In genomic region chr16:88924834-88925539, GRCh38 we compare ENCODE assay signal across 8 cellular contexts. TPM values are rescaled to one million over a fixed set of nuclear protein-coding genes. Genes with fewer than 3 reads are reported as not detected.
DNase-seq lines count a peak whose midpoint lies in the region; ATAC-seq, FAIRE-seq and TF ChIP-seq lines count a peak whose summit lies in the region.

No MANE protein-coding gene starts in this region.

- TF ChIP-seq CTCF in astrocyte of the spinal cord (IDR thresholded peaks at IDR 0.05; ENCODE audit: low read depth, low read length) (peak; percentile 55), HepG2 (CRISPR knock-in tag; IDR thresholded peaks at IDR 0.05) (peak; percentile 76)

- intact Hi-C loops in HepG2 (cut with micrococcal nuclease; ENCODE audit: unreplicated experiment), result loop anchor here (5.0 kb wide), 1 partner anchor 242 kb away; no protein-coding TSS in a partner anchor

- TF ChIP-seq POLR2A in HepG2 (IDR thresholded peaks at IDR 0.05; ENCODE audit: insufficient read depth in 1 of 2, low read depth in 2 of 2, low read length in 2 of 2), result no peak

- peak; percentile 57 to 60 for ATAC-seq in CD4-positive, CD25-positive, alpha-beta regulatory T cell (ENCODE audit: low read depth in 2 of 2)
- peak; percentile 54 for ATAC-seq in GM21529 (IDR thresholded peaks at IDR 0.05; ENCODE audit: unreplicated experiment)
- peak; percentile 81 for ATAC-seq in HepG2
- ATAC-seq in HG03460 (IDR thresholded peaks at IDR 0.05; ENCODE audit: unreplicated experiment), result no peak

- POLR2A ChIA-PET in HepG2 (lab: Yijun Ruan, JAX), result no interaction called here

- no peaks in the 10 kb centered on the region for H3K9me3 ChIP-seq in CD4-positive, CD25-positive, alpha-beta regulatory T cell (ENCODE audit: control insufficient read depth in 2 of 2, low read length in 2 of 2)
- H3K9me3 ChIP-seq in HepG2 (ENCODE audit: low read length), result no peaks in the 10 kb centered on the region

- H4K20me1 ChIP-seq in HepG2 (ENCODE audit: insufficient read depth, low read length), result peaks cover 10% of the 10 kb centered on the region; the same call in 1 of the 2 replicates

- TF ChIP-seq EP300 in HepG2 (IDR thresholded peaks at IDR 0.05; ENCODE audit: low read depth in 2 of 2, low read length in 2 of 2) (no peak), HepG2 (CRISPR knock-in tag; IDR thresholded peaks at IDR 0.05; ENCODE audit: borderline replicate concordance) (no peak)

- peak; percentile 74 for TF ChIP-seq RAD21 in HepG2 (CRISPR knock-in tag; IDR thresholded peaks at IDR 0.05)

- no peak overlapping the region for H3K4me3 ChIP-seq in CD4-positive, CD25-positive, alpha-beta regulatory T cell (ENCODE audit: low read depth, low read length)
- H3K4me3 ChIP-seq in astrocyte of the spinal cord (ENCODE audit: low read depth, low read length), result no peak overlapping the region
- H3K4me3 ChIP-seq in HepG2 (replicated peaks in 1 of 3; ENCODE audit: insufficient read depth in 1 of 3, low read depth in 2 of 3, low read length in 3 of 3), result peak overlapping the region in 1 of 3 experiments; percentile 35; a peak in 1 of 6 replicates

- no peak for DNase-seq in CD4-positive, CD25-positive, alpha-beta regulatory T cell
- peak; percentile 75 for DNase-seq in NCI-H2196 (lab: John Stamatoyannopoulos, UW; ENCODE audit: unreplicated experiment)
- peak; percentile 82 for DNase-seq in astrocyte of the spinal cord (ENCODE audit: low read depth, low spot score)
- peak; percentile 70 for DNase-seq in HepG2 (ENCODE audit: low spot score)
- no peak for DNase-seq in NCI-H748 (lab: John Stamatoyannopoulos, UW; ENCODE audit: unreplicated experiment)
- no peak for DNase-seq in activated CD8-positive, alpha-beta memory T cell treated with anti-CD3 and anti-CD28 coated beads, Interleukin-2, amount 50 U/mL, for 48 hours

- H3K4me3 Mint-ChIP-seq in CD4-positive, CD25-positive, alpha-beta regulatory T cell, result no peak overlapping the region

- CTCF ChIA-PET in HepG2 (lab: Yijun Ruan, JAX; ENCODE audit: low intra/inter-chr PET ratio, low total read pairs), result interaction anchor here (1.6 kb wide), 1 partner anchor 242 kb away, joined by 7 read pairs; no protein-coding TSS in a partner anchor

- no peak overlapping the region for H3K27ac Mint-ChIP-seq in CD4-positive, CD25-positive, alpha-beta regulatory T cell

- no peak overlapping the region for H2AFZ ChIP-seq in HepG2 (ENCODE audit: low read length)

- no peaks in the 10 kb centered on the region for H3K27me3 ChIP-seq in CD4-positive, CD25-positive, alpha-beta regulatory T cell (ENCODE audit: control insufficient read depth, insufficient read depth, low read length)
- H3K27me3 ChIP-seq in HepG2 (ENCODE audit: control insufficient read depth in 1 of 2, insufficient read depth in 2 of 2, low read length in 2 of 2), result peaks cover 39 to 79% of the 10 kb centered on the region in 2 experiments

- BruUV-seq in HepG2 (replicated peaks; lab: Mats Ljungman, UMichigan), result no TSS peak

- FAIRE-seq in HepG2 (lab: Jason Lieb, UNC), result no peak

- WGBS in HepG2 (ENCODE audit: low lambda C conversion rate), result 42% methylated on average over 11 of the region's 30 CpGs

- peaks cover 0 to 1% (median 0%) of the 10 kb centered on the region in 7 donors for H3K9me3 Mint-ChIP-seq in CD4-positive, CD25-positive, alpha-beta regulatory T cell

- peaks cover 0 to 8% (median 0%) of the 10 kb centered on the region in 4 donors for H3K4me1 Mint-ChIP-seq in CD4-positive, CD25-positive, alpha-beta regulatory T cell

- H3K4me2 ChIP-seq in HepG2 (ENCODE audit: low read depth, low read length), result peak overlapping the region; percentile 30; the same call in 1 of the 2 replicates

- no peaks in the 10 kb centered on the region for H3K79me2 ChIP-seq in HepG2 (ENCODE audit: insufficient read depth, low read length)

- no peak overlapping the region for H3K27ac ChIP-seq in CD4-positive, CD25-positive, alpha-beta regulatory T cell (ENCODE audit: insufficient read depth, low read length, poor library complexity, severe bottlenecking)
- no peak overlapping the region for H3K27ac ChIP-seq in HepG2 (ENCODE audit: extremely low read length, insufficient read depth, low read length)

- no peaks in the 10 kb centered on the region for H3K36me3 Mint-ChIP-seq in CD4-positive, CD25-positive, alpha-beta regulatory T cell

- peaks cover 10% of the 10 kb centered on the region for H3K4me1 ChIP-seq in CD4-positive, CD25-positive, alpha-beta regulatory T cell (ENCODE audit: control insufficient read depth, insufficient read depth, low read length, poor library complexity, severe bottlenecking)
- peaks cover 67% of the 10 kb centered on the region for H3K4me1 ChIP-seq in HepG2 (ENCODE audit: insufficient read depth, low read length)

- H3K9ac ChIP-seq in HepG2 (ENCODE audit: insufficient read depth, low read depth, low read length), result no peak overlapping the region

- in situ Hi-C loops in astrocyte of the spinal cord (cut with HindIII; ENCODE audit: low sequenced_read_pairs) (no loop called here), HepG2 (cut with HindIII; ENCODE audit: extremely low pct_ligation_motif_present, low pct_unique_long_range_greater_than_20kb) (no loop called here)

- no peaks in the 10 kb centered on the region for H3K27me3 Mint-ChIP-seq in CD4-positive, CD25-positive, alpha-beta regulatory T cell

- H3K36me3 ChIP-seq in CD4-positive, CD25-positive, alpha-beta regulatory T cell (ENCODE audit: control insufficient read depth, insufficient read depth, low read length), result no peaks in the 10 kb centered on the region
- no peaks in the 10 kb centered on the region for H3K36me3 ChIP-seq in HepG2 (replicated peaks in 1 of 2; ENCODE audit: control insufficient read depth in 1 of 2, insufficient read depth in 2 of 2, low read length in 2 of 2)

TF ChIP-seq in HepG2, 621 proteins besides CTCF, POLR2A, EP300 and RAD21 (continues in another document):
- TF ChIP-seq ZNF780A (CRISPR knock-in tag; IDR thresholded peaks at IDR 0.05), result no peak

RNA-seq across cellular contexts. Expression of gene CBFA2T3, which starts 52.0 kb away (rescaled TPM):
- total RNA-seq in CD4-positive, CD25-positive, alpha-beta regulatory T cell, result 1.3 TPM
- polyA plus RNA-seq in CD4-positive, CD25-positive, alpha-beta regulatory T cell, result under 1 TPM in 1 of 4 donors, not detected in 3; 0.25 TPM
- not detected in 2 replicates for total RNA-seq in HepG2 (2016; rRNA removed; fragmentation: Illumina TruSeq; extraction: Trizol)
- total RNA-seq in HepG2 (2016; cell fraction: cytosol; rRNA removed; fragmentation: Illumina TruSeq; extraction: Trizol; ENCODE audit: low read depth), result not detected in 2 replicates
- total RNA-seq in HepG2 (2016; cell fraction: insoluble cytoplasmic fraction; rRNA removed; fragmentation: Illumina TruSeq; extraction: Trizol), result not detected in 2 replicates
- total RNA-seq in HepG2 (2016; cell fraction: membrane; rRNA removed; fragmentation: Illumina TruSeq; extraction: Trizol), result not detected in 2 replicates
- total RNA-seq in HepG2 (2016; cell fraction: nucleus; rRNA removed; fragmentation: Illumina TruSeq; extraction: Trizol), result not detected in 2 replicates
- polyA plus RNA-seq in HepG2 (2011; rRNA removed), result 0.05 and 0.09 TPM in 2 replicates
- 0.04 TPM in 1 of 2 replicates, not detected in the other for polyA plus RNA-seq in HepG2 (2011; cell fraction: cytosol; rRNA removed)
- polyA plus RNA-seq in HepG2 (2011; cell fraction: nucleus; rRNA removed), result not detected in 2 replicates
- 0.07 TPM in 1 of 2 replicates, not detected in the other for polyA plus RNA-seq in HepG2 (2012)
- polyA plus RNA-seq in HepG2 (2016; cell fraction: cytosol; fragmentation: Illumina TruSeq; extraction: Trizol; ENCODE audit: low read depth), result not detected in 2 replicates
- polyA plus RNA-seq in HepG2 (2016; cell fraction: insoluble cytoplasmic fraction; fragmentation: Illumina TruSeq; extraction: Trizol; ENCODE audit: low read depth), result not detected in 2 replicates
- polyA plus RNA-seq in HepG2 (2016; cell fraction: membrane; fragmentation: Illumina TruSeq; extraction: Trizol; ENCODE audit: low read depth), result not detected in 2 replicates
- polyA plus RNA-seq in HepG2 (2016; cell fraction: nucleus; fragmentation: Illumina TruSeq; extraction: Trizol; ENCODE audit: insufficient read depth, low read depth), result 0.11 TPM in 1 of 2 replicates, not detected in the other
- polyA minus RNA-seq in HepG2 (2011; rRNA and poly(A)+ RNA removed; ENCODE audit: low replicate concordance), result 0.19 and 0.60 TPM in 2 replicates
- not detected in 2 replicates for polyA minus RNA-seq in HepG2 (2011; cell fraction: cytosol; rRNA and poly(A)+ RNA removed)
- not detected in 2 replicates for polyA minus RNA-seq in HepG2 (2011; cell fraction: nucleus; rRNA and poly(A)+ RNA removed)

RNA-seq across cellular contexts. Expression of gene PABPN1L, which starts 58.5 kb away (rescaled TPM):
- total RNA-seq in CD4-positive, CD25-positive, alpha-beta regulatory T cell, result not detected
- polyA plus RNA-seq in CD4-positive, CD25-positive, alpha-beta regulatory T cell, result not detected
- total RNA-seq in HepG2 (2016; rRNA removed; fragmentation: Illumina TruSeq; extraction: Trizol), result not detected in 2 replicates
- total RNA-seq in HepG2 (2016; cell fraction: cytosol; rRNA removed; fragmentation: Illumina TruSeq; extraction: Trizol; ENCODE audit: low read depth), result not detected in 2 replicates
- total RNA-seq in HepG2 (2016; cell fraction: insoluble cytoplasmic fraction; rRNA removed; fragmentation: Illumina TruSeq; extraction: Trizol), result not detected in 2 replicates
- not detected in 2 replicates for total RNA-seq in HepG2 (2016; cell fraction: membrane; rRNA removed; fragmentation: Illumina TruSeq; extraction: Trizol)
- total RNA-seq in HepG2 (2016; cell fraction: nucleus; rRNA removed; fragmentation: Illumina TruSeq; extraction: Trizol), result not detected in 2 replicates
- polyA plus RNA-seq in HepG2 (2011; rRNA removed), result not detected in 2 replicates
- polyA plus RNA-seq in HepG2 (2011; cell fraction: cytosol; rRNA removed), result not detected in 2 replicates
- not detected in 2 replicates for polyA plus RNA-seq in HepG2 (2011; cell fraction: nucleus; rRNA removed)
- polyA plus RNA-seq in HepG2 (2012), result not detected in 2 replicates
- not detected in 2 replicates for polyA plus RNA-seq in HepG2 (2016; cell fraction: cytosol; fragmentation: Illumina TruSeq; extraction: Trizol; ENCODE audit: low read depth)
- polyA plus RNA-seq in HepG2 (2016; cell fraction: insoluble cytoplasmic fraction; fragmentation: Illumina TruSeq; extraction: Trizol; ENCODE audit: low read depth), result not detected in 2 replicates
- polyA plus RNA-seq in HepG2 (2016; cell fraction: membrane; fragmentation: Illumina TruSeq; extraction: Trizol; ENCODE audit: low read depth), result not detected in 2 replicates
- not detected in 2 replicates for polyA plus RNA-seq in HepG2 (2016; cell fraction: nucleus; fragmentation: Illumina TruSeq; extraction: Trizol; ENCODE audit: insufficient read depth, low read depth)
- not detected in 2 replicates for polyA minus RNA-seq in HepG2 (2011; rRNA and poly(A)+ RNA removed; ENCODE audit: low replicate concordance)
- not detected in 2 replicates for polyA minus RNA-seq in HepG2 (2011; cell fraction: cytosol; rRNA and poly(A)+ RNA removed)
- not detected in 2 replicates for polyA minus RNA-seq in HepG2 (2011; cell fraction: nucleus; rRNA and poly(A)+ RNA removed)

Comparison
In these comparisons a context has a peak if more than half of its experiments do, and no peak if none do; other contexts are left out.
1. DNase-seq: peak in NCI-H2196 (single experiment), astrocyte of the spinal cord (single experiment) and HepG2 (single experiment); none in CD4-positive, CD25-positive, alpha-beta regulatory T cell (0 of 3), NCI-H748 (single experiment) and activated CD8-positive, alpha-beta memory T cell treated with anti-CD3 and anti-CD28 coated beads, Interleukin-2, amount 50 U/mL, for 48 hours (single experiment).